Comparison of ENCODE assay signal across 18 cellular contexts in genomic region chrX:53282313-53282712, GRCh38. TPM values are rescaled to one million over a fixed set of nuclear protein-coding genes. Genes with fewer than 3 reads are reported as not detected.
DNase-seq lines count a peak whose midpoint lies in the region; ATAC-seq, FAIRE-seq and TF ChIP-seq lines count a peak whose summit lies in the region.
"Had no signal": no experiment of that assay in that cellular context is flagged by ENCODE, and none has a peak within 500 bp of the region (broad histone marks: within the 10 kb centered on the region; RNA-seq: fewer than 3 reads in every experiment).

No MANE protein-coding gene starts in this region.

- H3K4me2 ChIP-seq in A549 (peak overlapping the region; percentile 98), neural progenitor cell (peak overlapping the region; percentile 68)

- no peak for TF ChIP-seq EP300 in A549 (IDR thresholded peaks at IDR 0.05)

- peak overlapping the region; percentile 9 for H3K4me3 Mint-ChIP-seq in neural progenitor cell
- H3K4me3 Mint-ChIP-seq: activated T-cell treated with anti-CD3 and anti-CD28 coated beads, Interleukin-2, amount 50 U/mL, for 24 hours; natural killer cell treated with Interleukin-12 subunit alpha and Interleukin-12 subunit beta and Interleukin-15 and Interleukin-18, amount 100 ng/mL, for 72 hours; T-cell had no signal

- H3K4me3 ChIP-seq in A549 (0 out of 3 replicates have a peak overlapping the region, but pooled peaks have one; percentile 56), Panc1 (ENCODE audit: low read depth in 2 of 2, low read length in 2 of 2) (peak overlapping the region in 1 of 2 experiments; percentile 72; a peak in 1 of 4 replicates), esophagus squamous epithelium (no peak overlapping the region), neural progenitor cell (no peak overlapping the region)

- no peaks in the 10 kb centered on the region for H3F3A ChIP-seq in neural progenitor cell (ENCODE audit: low read depth)

- POLR2A ChIA-PET in A549 (lab: Yijun Ruan, JAX) (interaction anchor here (1.1 to 1.3 kb wide), 2 partner anchors 16 to 57 kb away, joined by 4 read pairs; no protein-coding TSS in a partner anchor), Panc1 (lab: Charles Lee) (interaction anchor here (0.6 kb wide), 1 partner anchor 145 kb away, joined by 8 read pairs; no protein-coding TSS in a partner anchor)

- H3K9ac ChIP-seq in neural progenitor cell, result no peak overlapping the region

- no TSS peak for BruUV-seq in Panc1 (replicated peaks; lab: Mats Ljungman, UMichigan)

- H3K36me3 ChIP-seq in Panc1 (ENCODE audit: control insufficient read depth, insufficient read depth, low read length), result no peaks in the 10 kb centered on the region
- no peaks in the 10 kb centered on the region for H3K36me3 ChIP-seq in esophagus squamous epithelium
- H3K36me3 ChIP-seq in neural progenitor cell, result no peaks in the 10 kb centered on the region

- H4K20me1 ChIP-seq in neural progenitor cell (ENCODE audit: low read depth), result no peaks in the 10 kb centered on the region

- peak overlapping the region; percentile 55 for H3K27ac Mint-ChIP-seq in neural progenitor cell
- H3K27ac Mint-ChIP-seq: activated T-cell treated with anti-CD3 and anti-CD28 coated beads, Interleukin-2, amount 50 U/mL, for 24 hours; natural killer cell treated with Interleukin-12 subunit alpha and Interleukin-12 subunit beta and Interleukin-15 and Interleukin-18, amount 100 ng/mL, for 72 hours; T-cell had no signal

- no peaks in the 10 kb centered on the region for H3K36me3 Mint-ChIP-seq in neural progenitor cell
- H3K36me3 Mint-ChIP-seq: natural killer cell treated with Interleukin-12 subunit alpha and Interleukin-12 subunit beta and Interleukin-15 and Interleukin-18, amount 100 ng/mL, for 72 hours; T-cell had no signal

- H3K27ac ChIP-seq in A549, result peak overlapping the region; percentile 94 to 95
- H3K27ac ChIP-seq in Panc1 (ENCODE audit: low read length), result peak overlapping the region; percentile 90
- peak overlapping the region in 3 of 4 donors; percentile 45 to 85 (median 80) for H3K27ac ChIP-seq in esophagus squamous epithelium
- no peak overlapping the region for H3K27ac ChIP-seq in neural progenitor cell

- in situ Hi-C loops in Panc1 (cut with HindIII; ENCODE audit: low pct_unique_long_range_greater_than_20kb, low sequenced_read_pairs), result no loop called here

- peaks cover 35% of the 10 kb centered on the region for H3K4me1 Mint-ChIP-seq in neural progenitor cell

- no peak for TF ChIP-seq CTCF in A549 (IDR thresholded peaks at IDR 0.05)
- TF ChIP-seq CTCF in Panc1 (IDR thresholded peaks at IDR 0.05), result no peak
- TF ChIP-seq CTCF in esophagus squamous epithelium (IDR thresholded peaks at IDR 0.05), result no peak
- no peak for TF ChIP-seq CTCF in neural progenitor cell (IDR thresholded peaks at IDR 0.05)

- 48% methylated on average over 4 of the region's 4 CpGs for WGBS in A549 (ENCODE audit: missing lambda C conversion rate)
- WGBS in esophagus squamous epithelium, 2 donors, result 33 to 58% methylated on average over 2 to 4 of the region's 4 CpGs

- no peak for TF ChIP-seq POLR2A in A549 (IDR thresholded peaks at IDR 0.05; ENCODE audit: low read length)
- TF ChIP-seq POLR2A in esophagus squamous epithelium (IDR thresholded peaks at IDR 0.05), result no peak

- no peaks in the 10 kb centered on the region for H3K9me3 ChIP-seq in A549
- H3K9me3 ChIP-seq in Panc1 (ENCODE audit: control insufficient read depth, insufficient read depth, low read depth, low read length), result no peaks in the 10 kb centered on the region
- no peaks in the 10 kb centered on the region for H3K9me3 ChIP-seq in esophagus squamous epithelium
- no peaks in the 10 kb centered on the region for H3K9me3 ChIP-seq in neural progenitor cell (ENCODE audit: low read depth)

- H3K79me2 ChIP-seq in neural progenitor cell (ENCODE audit: low read depth), result no peaks in the 10 kb centered on the region

- H3K27me3 ChIP-seq in Panc1 (ENCODE audit: control insufficient read depth, insufficient read depth, low read length), result no peaks in the 10 kb centered on the region
- no peaks in the 10 kb centered on the region for H3K27me3 ChIP-seq in esophagus squamous epithelium
- H3K27me3 ChIP-seq in neural progenitor cell, result no peaks in the 10 kb centered on the region

- CTCF ChIA-PET in A549 (lab: Yijun Ruan, JAX), result interaction anchor here (0.9 to 12.8 kb wide), 8 partner anchors 13 to 200 kb away, joined by 3 to 170 read pairs (median 5); no protein-coding TSS in a partner anchor
- CTCF ChIA-PET in Panc1 (lab: Charles Lee), result interaction anchor here (1.1 kb wide), 1 partner anchor 164 kb away, joined by 4 read pairs; no protein-coding TSS in a partner anchor

- no peaks in the 10 kb centered on the region for H3K9me3 Mint-ChIP-seq in neural progenitor cell
- H3K9me3 Mint-ChIP-seq: activated T-cell treated with anti-CD3 and anti-CD28 coated beads, Interleukin-2, amount 50 U/mL, for 24 hours; natural killer cell treated with Interleukin-12 subunit alpha and Interleukin-12 subunit beta and Interleukin-15 and Interleukin-18, amount 100 ng/mL, for 72 hours; T-cell had no signal

- ATAC-seq in A549, result no peak
- no peak for ATAC-seq in Panc1
- no peak for ATAC-seq in GM18502 (IDR thresholded peaks at IDR 0.05; ENCODE audit: poor library complexity, unreplicated experiment)
- ATAC-seq: natural killer cell treated with Interleukin-12 subunit alpha and Interleukin-12 subunit beta and Interleukin-15 and Interleukin-18, amount 100 ng/mL, for 72 hours; T-cell had no signal

- H3K27me3 Mint-ChIP-seq in neural progenitor cell (ENCODE audit: insufficient read depth, low read depth), result peaks cover 8% of the 10 kb centered on the region

- H3K4me1 ChIP-seq in A549 (peaks cover 44% of the 10 kb centered on the region), Panc1 (ENCODE audit: control insufficient read depth, insufficient read depth, low read length) (peaks cover 33% of the 10 kb centered on the region), esophagus squamous epithelium (peaks cover 12 to 62% (median 27%) of the 10 kb centered on the region in 3 donors), neural progenitor cell (peaks cover 6% of the 10 kb centered on the region)

- FAIRE-seq in A549 (lab: Jason Lieb, UNC), result no peak
- FAIRE-seq: keratinocyte had no signal

- DNase-seq in A549 (ENCODE audit: low read depth in 1 of 2, low spot score in 1 of 2) (no peak), Panc1 (ENCODE audit: low read depth, low spot score) (no peak), esophagus squamous epithelium (lab: John Stamatoyannopoulos, UW) (no peak), neural progenitor cell (ENCODE audit: low spot score) (peak; percentile 42), SIG-M5 treated with dmso at 0.1 percent for 504 hours (lab: John Stamatoyannopoulos, UW; ENCODE audit: unreplicated experiment) (no peak), NOMO-1 treated with DMSO at 0.1 percent for 48 hours (lab: John Stamatoyannopoulos, UW; ENCODE audit: unreplicated experiment) (no peak), glomerular visceral epithelial cell (ENCODE audit: extremely low spot score) (no peak)
- DNase-seq: ACHN; activated CD4-positive, alpha-beta T cell treated with anti-CD3 and anti-CD28 coated beads for 4 hours; activated T-cell treated with anti-CD3 and anti-CD28 coated beads, Interleukin-2, amount 50 U/mL, for 24 hours; Calu3; effector CD8-positive, alpha-beta T cell; HCEC 1CT; NCI-H2171; T-cell had no signal

- TF ChIP-seq RAD21 in A549 (conservative IDR thresholded peaks at IDR 0.05 in 1 of 2, IDR thresholded peaks at IDR 0.05 in 1 of 2), result no peak

- intact Hi-C loops in Panc1 (cut with micrococcal nuclease; ENCODE audit: unreplicated experiment) (no loop called here), esophagus squamous epithelium (cut with DNase I) (no loop called here)

- no peak overlapping the region for H2AFZ ChIP-seq in neural progenitor cell (replicated peaks)

TF ChIP-seq in A549, 52 proteins besides CTCF, POLR2A, EP300 and RAD21:
- TF ChIP-seq EHMT2 (IDR thresholded peaks at IDR 0.05; ENCODE audit: low read depth) (no peak), SMC3 (IDR thresholded peaks at IDR 0.05) (no peak), CBX8 (IDR thresholded peaks at IDR 0.05) (no peak), MYC (IDR thresholded peaks at IDR 0.05; ENCODE audit: borderline replicate concordance, low read length) (no peak), HEYL (CRISPR knock-in tag; IDR thresholded peaks at IDR 0.05) (no peak), ZFP36 (IDR thresholded peaks at IDR 0.05; ENCODE audit: borderline replicate concordance, partially characterized antibody) (no peak), SREBF2 (IDR thresholded peaks at IDR 0.05) (no peak), FOSL2 (IDR thresholded peaks at IDR 0.05) (no peak), FOSL2 (CRISPR knock-in tag; IDR thresholded peaks at IDR 0.05) (no peak), CHD4 (IDR thresholded peaks at IDR 0.05; ENCODE audit: borderline replicate concordance) (no peak), MAZ (IDR thresholded peaks at IDR 0.05; ENCODE audit: borderline replicate concordance, low read depth, low read length) (no peak)

RNA-seq across cellular contexts. Expression of gene IQSEC2, which starts 0.9 kb away (rescaled TPM):
- polyA plus RNA-seq in A549 (2011; rRNA removed) (28.3 and 45.3 TPM in 2 replicates), A549 (2017; fragmentation: RNase III; extraction: RNeasy Plus Mini Kit Qiagen cat#74134 plus additional on column Dnase treatment) (31.9 to 41.4 TPM (median 37.6 TPM) in 3 replicates)
- 30.6 and 35.6 TPM in 2 replicates for polyA plus RNA-seq in A549 (2012; cell fraction: cytosol; rRNA removed)
- 22.9 and 25.9 TPM in 2 replicates for polyA plus RNA-seq in A549 (2012; cell fraction: nucleus; rRNA removed)
- 37.6 and 40.7 TPM in 2 replicates for polyA minus RNA-seq in A549 (2011; rRNA and poly(A)+ RNA removed)
- total RNA-seq in Panc1 (2021; ENCODE audit: unreplicated experiment) (38.8 TPM), esophagus squamous epithelium (10 to 100 TPM in 3 of 4 donors, 1 to 10 TPM in 1; 6.9 to 12.7 (median 10.4) TPM), neural progenitor cell (ENCODE audit: low replicate concordance) (3.5 and 8.3 TPM in 2 replicates)
- polyA plus RNA-seq in Panc1 (2012; ENCODE audit: insufficient read length), result 50.7 TPM

RNA-seq across cellular contexts. Expression of gene KDM5C, which starts 57.3 kb away (rescaled TPM):
- 66.8 and 82.0 TPM in 2 replicates for polyA plus RNA-seq in A549 (2011; rRNA removed)
- 39.3 and 51.0 TPM in 2 replicates for polyA plus RNA-seq in A549 (2012; cell fraction: cytosol; rRNA removed)
- 109 and 122 TPM in 2 replicates for polyA plus RNA-seq in A549 (2012; cell fraction: nucleus; rRNA removed)
- polyA plus RNA-seq in A549 (2017; fragmentation: RNase III; extraction: RNeasy Plus Mini Kit Qiagen cat#74134 plus additional on column Dnase treatment), result 43.9 to 48.9 TPM (median 46.5 TPM) in 3 replicates
- 145 and 151 TPM in 2 replicates for polyA minus RNA-seq in A549 (2011; rRNA and poly(A)+ RNA removed)
- 104 TPM for total RNA-seq in Panc1 (2021; ENCODE audit: unreplicated experiment)
- 71.8 TPM for polyA plus RNA-seq in Panc1 (2012; ENCODE audit: insufficient read length)
- total RNA-seq in esophagus squamous epithelium, result 100 to 1,000 TPM in 1 of 4 donors, 10 to 100 TPM in 3; 74.2 to 108 (median 80.2) TPM
- 118 and 223 TPM in 2 replicates for total RNA-seq in neural progenitor cell (ENCODE audit: low replicate concordance)
